In the genomic region with DNA sequence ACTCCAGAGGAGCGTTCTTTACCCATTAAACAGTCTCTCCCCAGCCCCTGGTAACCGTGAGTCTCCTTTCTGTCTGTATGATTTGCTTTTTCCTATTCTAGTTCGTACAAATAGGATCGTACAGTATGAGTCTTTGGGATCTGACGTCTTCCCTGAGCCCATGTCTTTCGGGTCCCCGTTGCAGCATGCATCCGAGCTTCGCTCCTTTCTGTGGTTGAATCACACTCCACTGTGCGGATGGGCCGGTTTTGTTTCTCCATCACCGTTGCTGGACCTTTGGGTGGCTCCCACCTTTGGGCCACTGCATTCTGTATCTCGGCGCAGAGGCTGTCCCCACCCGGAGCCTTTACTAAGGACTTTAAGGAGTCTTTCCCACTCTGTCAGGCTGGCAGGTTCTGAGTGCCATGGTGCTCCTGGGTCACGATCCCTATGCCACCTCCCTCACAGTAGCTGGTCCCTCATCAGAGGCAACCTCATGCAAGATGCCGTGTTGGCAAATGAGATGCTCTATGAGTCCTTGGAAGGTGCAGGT, we compare ENCODE assay signal across 18 cellular contexts.
"Had no signal": no experiment of that assay in that cellular context is flagged by ENCODE, and none has a peak within 500 bp of the region (broad histone marks: within the 10 kb centered on the region; RNA-seq: fewer than 3 reads in every experiment).

No MANE protein-coding gene starts in this region.

- H3K4me1 Mint-ChIP-seq: endodermal cell had no signal

- H3K9me3 Mint-ChIP-seq: activated B cell treated with CpG ODN at 0.5 μM for 24 hours; activated CD8-positive, alpha-beta T cell treated with anti-CD3 and anti-CD28 coated beads for 36 hours; activated naive CD4-positive, alpha-beta T cell treated with anti-CD3 and anti-CD28 coated beads, Interleukin-2, amount 50 U/mL, for 72 hours; activated T-cell treated with anti-CD3 and anti-CD28 coated beads, Interleukin-2, amount 50 U/mL, for 72 hours; memory B cell; stimulated activated naive B cell treated with anti-CD40 and anti-IgM and Interleukin-4, amounts not matched to agents 10 μg/mL and 1 μg/mL and 100 μg/mL, for 72 hours; T-helper 2 cell treated with Interferon-gamma antibody and Interleukin-4, amounts not matched to agents 5 μg/mL and 100 μg/mL, for 36 hours had no signal

- H3K4me1 ChIP-seq: tibial artery had no signal

- H3K27ac ChIP-seq: dorsolateral prefrontal cortex, left lung, SJCRH30, tibial artery had no signal

- H3K9me3 ChIP-seq: left lung, SJCRH30, tibial artery had no signal

- H3K27me3 Mint-ChIP-seq: activated CD8-positive, alpha-beta T cell treated with anti-CD3 and anti-CD28 coated beads for 36 hours had no signal

- ATAC-seq: activated CD8-positive, alpha-beta T cell treated with anti-CD3 and anti-CD28 coated beads for 36 hours; activated naive CD4-positive, alpha-beta T cell treated with anti-CD3 and anti-CD28 coated beads, Interleukin-2, amount 50 U/mL, for 72 hours; activated T-cell treated with anti-CD3 and anti-CD28 coated beads, Interleukin-2, amount 50 U/mL, for 72 hours; stimulated activated naive B cell treated with anti-CD40 and anti-IgM and Interleukin-4, amounts not matched to agents 10 μg/mL and 1 μg/mL and 100 μg/mL, for 72 hours had no signal

- H3K36me3 ChIP-seq: left lung, SJCRH30, tibial artery had no signal

- H3K36me3 Mint-ChIP-seq: activated naive CD4-positive, alpha-beta T cell treated with anti-CD3 and anti-CD28 coated beads, Interleukin-2, amount 50 U/mL, for 72 hours; memory B cell; stimulated activated naive B cell treated with anti-CD40 and anti-IgM and Interleukin-4, amounts not matched to agents 10 μg/mL and 1 μg/mL and 100 μg/mL, for 72 hours had no signal

- H3K27ac Mint-ChIP-seq: activated B cell treated with CpG ODN at 0.5 μM for 24 hours; activated CD8-positive, alpha-beta T cell treated with anti-CD3 and anti-CD28 coated beads for 36 hours; activated naive CD4-positive, alpha-beta T cell treated with anti-CD3 and anti-CD28 coated beads, Interleukin-2, amount 50 U/mL, for 72 hours; activated T-cell treated with anti-CD3 and anti-CD28 coated beads, Interleukin-2, amount 50 U/mL, for 72 hours; endodermal cell; memory B cell; stimulated activated naive B cell treated with anti-CD40 and anti-IgM and Interleukin-4, amounts not matched to agents 10 μg/mL and 1 μg/mL and 100 μg/mL, for 72 hours; T-helper 2 cell treated with Interferon-gamma antibody and Interleukin-4, amounts not matched to agents 5 μg/mL and 100 μg/mL, for 36 hours had no signal

- DNase-seq: activated B cell treated with CpG ODN at 0.5 μM for 24 hours; activated CD4-positive, alpha-beta T cell treated with anti-CD3 and anti-CD28 coated beads for 48 hours; activated CD8-positive, alpha-beta T cell treated with anti-CD3 and anti-CD28 coated beads for 36 hours; activated gamma-delta T cell; activated T-cell treated with anti-CD3 and anti-CD28 coated beads, Interleukin-2, amount 50 U/mL, for 72 hours; anterior cingulate cortex; endodermal cell; hippocampal formation; SJCRH30; stimulated activated CD4-positive, alpha-beta T cell treated with anti-CD3 and anti-CD28 coated beads, Interleukin-2, amount 100 ng/mL, for 48 hours; stimulated activated naive B cell treated with anti-CD40 and anti-IgM and Interleukin-4, amounts not matched to agents 10 μg/mL and 1 μg/mL and 100 μg/mL, for 72 hours had no signal

- H3K4me3 ChIP-seq: dorsolateral prefrontal cortex, left lung, SJCRH30, tibial artery had no signal

- H3K4me3 Mint-ChIP-seq: activated B cell treated with CpG ODN at 0.5 μM for 24 hours; activated CD8-positive, alpha-beta T cell treated with anti-CD3 and anti-CD28 coated beads for 36 hours; activated T-cell treated with anti-CD3 and anti-CD28 coated beads, Interleukin-2, amount 50 U/mL, for 72 hours; endodermal cell; memory B cell; nephron; stimulated activated naive B cell treated with anti-CD40 and anti-IgM and Interleukin-4, amounts not matched to agents 10 μg/mL and 1 μg/mL and 100 μg/mL, for 72 hours; T-helper 2 cell treated with Interferon-gamma antibody and Interleukin-4, amounts not matched to agents 5 μg/mL and 100 μg/mL, for 36 hours had no signal

- H3K27me3 ChIP-seq: SJCRH30 had no signal
